10 cellular contexts compared by ENCODE assay signal in genomic region chr2:46131-46470, GRCh38. TPM values are rescaled to one million over a fixed set of nuclear protein-coding genes. Genes with fewer than 3 reads are reported as not detected.
DNase-seq lines count a peak whose midpoint lies in the region; ATAC-seq, FAIRE-seq and TF ChIP-seq lines count a peak whose summit lies in the region.
"Had no signal": no experiment of that assay in that cellular context is flagged by ENCODE, and none has a peak within 500 bp of the region (broad histone marks: within the 10 kb centered on the region; RNA-seq: fewer than 3 reads in every experiment).

No MANE protein-coding gene starts in this region.

- H3K27ac Mint-ChIP-seq in T-cell (no peak overlapping the region), progenitor cell of endocrine pancreas (no peak overlapping the region)

- no peak for FAIRE-seq in HTR-8/SVneo (lab: Jason Lieb, UNC)

- H3K27me3 Mint-ChIP-seq in T-cell (peaks cover 32 to 44% of the 10 kb centered on the region in 2 donors), progenitor cell of endocrine pancreas (peaks cover 50% of the 10 kb centered on the region)

- H3K9me3 ChIP-seq in left ventricle myocardium inferior (replicated peaks) = no peaks in the 10 kb centered on the region

- ATAC-seq in T-cell (replicated peaks in 1 of 4) (peak; percentile 17 to 37 (median 35)), GM19455 (IDR thresholded peaks at IDR 0.05; ENCODE audit: unreplicated experiment) (no peak), GM18519 (IDR thresholded peaks at IDR 0.05; ENCODE audit: low FRiP score, unreplicated experiment) (no peak), GM18858 (IDR thresholded peaks at IDR 0.05; ENCODE audit: unreplicated experiment) (no peak)

- peak overlapping the region in 2 of 3 donors; percentile 26 to 66 for H3K4me3 Mint-ChIP-seq in T-cell
- H3K4me3 Mint-ChIP-seq in progenitor cell of endocrine pancreas (ENCODE audit: low read depth) = peak overlapping the region; percentile 85

- CTCF ChIA-PET in T-cell (lab: Charles Lee) = no interaction called here

- H3K27me3 ChIP-seq in left ventricle myocardium inferior (ENCODE audit: low read depth) = peaks cover 71% of the 10 kb centered on the region

- DNase-seq in Caki2 (ENCODE audit: low read depth) (peak; percentile 47), T-cell (peak in 1 of 34 experiments; percentile 6), left ventricle myocardium inferior (no peak), progenitor cell of endocrine pancreas (ENCODE audit: low spot score, unreplicated experiment) (peak; percentile 20), HTR-8/SVneo (ENCODE audit: insufficient read length, low spot score) (no peak)
- DNase-seq: GOT3, NCI-H2029 had no signal

- H3K27ac ChIP-seq in left ventricle myocardium inferior (replicated peaks) = peak overlapping the region; percentile 87

- in situ Hi-C loops in Caki2 (cut with HindIII; ENCODE audit: low pct_unique_long_range_greater_than_20kb, low sequenced_read_pairs) = no loop called here

- intact Hi-C loops in left ventricle myocardium inferior (cut with micrococcal nuclease) = no loop called here

- peaks cover 11 to 17% (median 16%) of the 10 kb centered on the region in 3 donors for H3K4me1 Mint-ChIP-seq in T-cell
- peaks cover 20% of the 10 kb centered on the region for H3K4me1 Mint-ChIP-seq in progenitor cell of endocrine pancreas (ENCODE audit: low read depth)

- H3K36me3 ChIP-seq in left ventricle myocardium inferior = no peaks in the 10 kb centered on the region

- peaks cover 30% of the 10 kb centered on the region for H3K4me1 ChIP-seq in left ventricle myocardium inferior

- H3K9me3 Mint-ChIP-seq in T-cell (no peaks in the 10 kb centered on the region), progenitor cell of endocrine pancreas (ENCODE audit: low read depth) (no peaks in the 10 kb centered on the region)

- TF ChIP-seq CTCF in left ventricle myocardium inferior (IDR thresholded peaks at IDR 0.05; ENCODE audit: borderline replicate concordance) = no peak
- TF ChIP-seq CTCF in progenitor cell of endocrine pancreas (IDR thresholded peaks at IDR 0.05; ENCODE audit: unreplicated experiment) = peak; percentile 21

- POLR2A ChIA-PET in T-cell (lab: Charles Lee) = no interaction called here

- peak overlapping the region; percentile 72 for H3K4me3 ChIP-seq in left ventricle myocardium inferior

- H3K36me3 Mint-ChIP-seq in T-cell = no peaks in the 10 kb centered on the region
- H3K36me3 Mint-ChIP-seq in progenitor cell of endocrine pancreas (ENCODE audit: insufficient read depth) = peaks cover 3% of the 10 kb centered on the region

RNA-seq across cellular contexts. Expression of gene FAM110C, which starts 0.2 kb away (rescaled TPM):
- total RNA-seq in Caki2 (2014; rRNA removed; shearing (Covaris generic); ENCODE audit: low replicate concordance) = 4.3 and 7.7 TPM in 2 replicates
- 1 to 10 TPM in 2 of 5 donors, under 1 TPM in 3; 0.35 to 1.9 (median 0.72) TPM for total RNA-seq in T-cell
- total RNA-seq in left ventricle myocardium inferior = 3.3 TPM
- total RNA-seq in progenitor cell of endocrine pancreas = 4.2 and 5.1 TPM in 2 replicates

Comparison
In these comparisons a context has a peak if more than half of its experiments do, and no peak if none do; other contexts are left out.
1. DNase-seq: peak in Caki2 (single experiment) and progenitor cell of endocrine pancreas (single experiment); none in left ventricle myocardium inferior (single experiment) and HTR-8/SVneo (single experiment).
2. ATAC-seq: peak in T-cell (4 of 4); none in GM19455 (single experiment), GM18519 (single experiment) and GM18858 (single experiment).